ENCODE assay signal across 8 cellular contexts in the genomic region with DNA sequence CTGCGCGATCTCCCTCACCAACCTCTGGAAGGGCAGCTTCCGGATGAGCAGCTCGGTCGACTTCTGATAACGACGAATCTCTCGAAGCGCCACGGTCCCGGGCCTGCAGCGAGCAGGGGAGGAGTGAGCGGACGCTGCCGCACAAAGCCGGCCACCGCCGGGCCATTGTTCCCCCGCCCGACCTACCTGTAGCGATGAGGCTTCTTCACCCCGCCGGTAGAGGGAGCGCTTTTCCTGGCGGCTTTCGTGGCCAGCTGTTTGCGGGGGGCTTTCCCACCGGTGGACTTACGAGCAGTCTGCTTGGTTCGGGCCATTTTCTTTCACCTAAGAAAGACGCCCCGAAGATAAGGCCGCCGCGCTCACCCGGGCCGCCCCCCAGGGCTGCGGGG. TPM values are rescaled to one million over a fixed set of nuclear protein-coding genes. Genes with fewer than 3 reads are reported as not detected.
DNase-seq lines count a peak whose midpoint lies in the region; ATAC-seq and TF ChIP-seq lines count a peak whose summit lies in the region.

No MANE protein-coding gene starts in this region.

- H3K9me3 ChIP-seq in mucosa of descending colon (no peaks in the 10 kb centered on the region), uterus (no peaks in the 10 kb centered on the region)

- H3K4me3 ChIP-seq in dorsolateral prefrontal cortex = peak overlapping the region; percentile 58 to 100 (median 94)
- H3K4me3 ChIP-seq in mucosa of descending colon = peak overlapping the region; percentile 97
- H3K4me3 ChIP-seq in uterus = peak overlapping the region; percentile 86 to 93

- no peak for ATAC-seq in activated T-cell treated with anti-CD3 and anti-CD28 coated beads, Interleukin-2, amount 50 U/mL, for 72 hours (replicated peaks in 1 of 2)
- ATAC-seq in HG02943 (IDR thresholded peaks at IDR 0.05; ENCODE audit: low read depth, unreplicated experiment) = peak; percentile 1
- ATAC-seq in mucosa of descending colon = peak; percentile 34

- no peak for TF ChIP-seq POLR2A in uterus (IDR thresholded peaks at IDR 0.05)

- H3K27ac Mint-ChIP-seq in activated T-cell treated with anti-CD3 and anti-CD28 coated beads, Interleukin-2, amount 50 U/mL, for 72 hours = peak overlapping the region; percentile 99

- no peaks in the 10 kb centered on the region for H3K27me3 Mint-ChIP-seq in activated T-cell treated with anti-CD3 and anti-CD28 coated beads, Interleukin-2, amount 50 U/mL, for 72 hours (ENCODE audit: low read depth)

- no peak for DNase-seq in activated T-cell treated with anti-CD3 and anti-CD28 coated beads, Interleukin-2, amount 50 U/mL, for 72 hours
- DNase-seq in activated T-cell treated with anti-CD3 and anti-CD28 coated beads for 4 hours = no peak
- no peak for DNase-seq in RWPE1 (ENCODE audit: low spot score)
- DNase-seq in dorsolateral prefrontal cortex = no peak
- peak in 2 of 3 donors; percentile 71 to 84 for DNase-seq in mucosa of descending colon
- no peak for DNase-seq in uterus
- no peak for DNase-seq in anterior cingulate cortex (lab: John Stamatoyannopoulos, UW)

- H3K36me3 ChIP-seq in mucosa of descending colon (ENCODE audit: low read depth) = peaks cover 7% of the 10 kb centered on the region
- no peaks in the 10 kb centered on the region for H3K36me3 ChIP-seq in uterus

- peak overlapping the region; percentile 96 for H3K27ac ChIP-seq in RWPE1
- peak overlapping the region; percentile 76 to 99 (median 97) for H3K27ac ChIP-seq in dorsolateral prefrontal cortex
- H3K27ac ChIP-seq in uterus = peak overlapping the region; percentile 98 to 99

- peaks cover 61% of the 10 kb centered on the region for H3K4me1 Mint-ChIP-seq in activated T-cell treated with anti-CD3 and anti-CD28 coated beads, Interleukin-2, amount 50 U/mL, for 72 hours (ENCODE audit: low read depth)

- POLR2A ChIA-PET in RWPE1 (lab: Yijun Ruan, JAX; ENCODE audit: low non-redundant PET) = no interaction called here

- H3K9me3 Mint-ChIP-seq in activated T-cell treated with anti-CD3 and anti-CD28 coated beads, Interleukin-2, amount 50 U/mL, for 72 hours = no peaks in the 10 kb centered on the region

- CTCF ChIA-PET in RWPE1 (lab: Yijun Ruan, JAX) = interaction anchor here (0.7 kb wide), 1 partner anchor 77 kb away, joined by 3 read pairs; no protein-coding TSS in a partner anchor

- peaks cover 21 to 28% of the 10 kb centered on the region in 2 donors for H3K36me3 Mint-ChIP-seq in activated T-cell treated with anti-CD3 and anti-CD28 coated beads, Interleukin-2, amount 50 U/mL, for 72 hours (ENCODE audit: insufficient read depth in 2 of 2)

- TF ChIP-seq CTCF in RWPE1 (conservative IDR thresholded peaks at IDR 0.05; ENCODE audit: low read depth) (peak; percentile 58), dorsolateral prefrontal cortex (IDR thresholded peaks at IDR 0.05 in 54 of 56, conservative IDR thresholded peaks at IDR 0.05 in 2 of 56; ENCODE audit: low read depth in 1 of 56, partially characterized antibody in 56 of 56) (peak in 45 of 56 donors; percentile 9 to 57 (median 34)), mucosa of descending colon (IDR thresholded peaks at IDR 0.05) (peak; percentile 33), uterus (IDR thresholded peaks at IDR 0.05) (peak in 2 of 4 experiments; percentile 9 to 38)

- H3K4me3 Mint-ChIP-seq in activated T-cell treated with anti-CD3 and anti-CD28 coated beads, Interleukin-2, amount 50 U/mL, for 72 hours = peak overlapping the region; percentile 90 to 96

- H3K27me3 ChIP-seq in dorsolateral prefrontal cortex = no peaks in the 10 kb centered on the region
- H3K27me3 ChIP-seq in uterus = no peaks in the 10 kb centered on the region

- H3K4me1 ChIP-seq in mucosa of descending colon (ENCODE audit: low read depth) (peaks cover 30% of the 10 kb centered on the region), uterus (peaks cover 0 to 9% of the 10 kb centered on the region in 2 donors)

- intact Hi-C loops in dorsolateral prefrontal cortex (cut with DNase I) (loop anchor here in 1 of 2 donors (10.0 kb wide), 2 partner anchors 46 to 116 kb away; a partner anchor contains a TSS), mucosa of descending colon (cut with DNase I, micrococcal nuclease) (no loop called here), uterus (cut with DNase I; ENCODE audit: low total_unique reads) (no loop called here)

RNA-seq across cellular contexts. Expression of a gene that starts 5.8 kb away (rescaled TPM):
- 10 to 100 TPM; 20.7 to 22.6 TPM for total RNA-seq in activated T-cell treated with anti-CD3 and anti-CD28 coated beads, Interleukin-2, amount 50 U/mL, for 72 hours
- total RNA-seq in dorsolateral prefrontal cortex = 10 to 100 TPM; 20.6 to 51.6 (median 29.4) TPM
- total RNA-seq in mucosa of descending colon = 10 to 100 TPM; 24.5 to 27.5 (median 25.7) TPM
- total RNA-seq in uterus = 10 to 100 TPM in 3 of 4 donors, 1 to 10 TPM in 1; 6.9 to 69.7 (median 45.5) TPM

RNA-seq across cellular contexts. Expression of a gene that starts 13.9 kb away (rescaled TPM):
- total RNA-seq in activated T-cell treated with anti-CD3 and anti-CD28 coated beads, Interleukin-2, amount 50 U/mL, for 72 hours = 10 to 100 TPM; 41.9 to 51.2 TPM
- total RNA-seq in dorsolateral prefrontal cortex = 10 to 100 TPM in 114 of 120 experiments, 1 to 10 TPM in 6; 6.0 to 32.0 (median 16.1) TPM
- total RNA-seq in mucosa of descending colon = 10 to 100 TPM in 2 of 3 donors, 1 to 10 TPM in 1; 7.1 to 18.2 (median 18.2) TPM
- total RNA-seq in uterus = 10 to 100 TPM in 3 of 4 donors, not detected in 1; 19.4 to 37.1 (median 35.6) TPM

RNA-seq across cellular contexts. Expression of a gene that starts 57.6 kb away (rescaled TPM):
- total RNA-seq in activated T-cell treated with anti-CD3 and anti-CD28 coated beads, Interleukin-2, amount 50 U/mL, for 72 hours = 1 to 10 TPM; 2.7 to 3.5 TPM
- total RNA-seq in dorsolateral prefrontal cortex (100 to 1,000 TPM in 39 of 120 experiments, 10 to 100 TPM in 81; 27.8 to 292 (median 83.1) TPM), mucosa of descending colon (100 to 1,000 TPM; 153 to 307 (median 246) TPM), uterus (100 to 1,000 TPM in 1 of 4 donors, 10 to 100 TPM in 3; 38.0 to 100 (median 62.3) TPM)

Comparison
In these comparisons a context has a peak if more than half of its experiments do, and no peak if none do; other contexts are left out.
1. ATAC-seq: peak in HG02943 (single experiment) and mucosa of descending colon (single experiment); none in activated T-cell treated with anti-CD3 and anti-CD28 coated beads, Interleukin-2, amount 50 U/mL, for 72 hours (0 of 2).
2. DNase-seq: peak in mucosa of descending colon (2 of 3); none in activated T-cell treated with anti-CD3 and anti-CD28 coated beads, Interleukin-2, amount 50 U/mL, for 72 hours (0 of 2), activated T-cell treated with anti-CD3 and anti-CD28 coated beads for 4 hours (single experiment), RWPE1 (single experiment), dorsolateral prefrontal cortex (0 of 10), uterus (0 of 2) and anterior cingulate cortex (0 of 58).
3. RNA of a gene that starts 57.6 kb away (total RNA-seq): 153 to 307 TPM in mucosa of descending colon, 27.8 to 292 TPM in dorsolateral prefrontal cortex and 38.0 to 100 TPM in uterus; 2.7 to 3.5 TPM in activated T-cell treated with anti-CD3 and anti-CD28 coated beads, Interleukin-2, amount 50 U/mL, for 72 hours; every median in the first group is over 4 times any median in the second.
4. Peak in every context shown above with its lines, with median percentiles within 50 percentile points of each other: H3K27ac ChIP-seq and H3K4me3 ChIP-seq.